11 cellular contexts compared by ENCODE assay signal in the genomic region with DNA sequence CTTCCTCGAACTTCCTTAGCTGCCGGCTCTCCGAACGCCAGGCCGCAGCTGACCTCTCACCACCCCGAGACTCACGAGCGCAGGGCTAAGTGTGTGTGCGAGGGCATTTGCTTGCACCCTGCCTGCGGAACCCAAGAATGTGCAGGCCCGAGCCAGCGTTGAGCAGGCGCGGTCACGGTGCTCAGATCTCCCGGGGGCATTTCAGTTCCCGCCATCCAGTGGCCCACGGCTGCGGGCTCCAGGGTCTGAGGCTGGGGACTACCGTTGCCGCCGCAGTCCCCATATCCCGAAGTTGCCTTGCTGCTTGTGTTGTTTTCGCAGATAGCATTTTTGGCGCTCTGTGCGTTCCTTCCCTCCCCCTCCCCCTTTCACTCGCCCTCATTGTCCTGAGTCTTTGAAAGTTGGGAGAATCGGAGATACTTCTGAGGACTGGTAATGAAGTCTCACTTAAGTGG. TPM values are rescaled to one million over a fixed set of nuclear protein-coding genes. Genes with fewer than 3 reads are reported as not detected.
DNase-seq lines count a peak whose midpoint lies in the region; ATAC-seq and TF ChIP-seq lines count a peak whose summit lies in the region.
"Had no signal": no experiment of that assay in that cellular context is flagged by ENCODE, and none has a peak within 500 bp of the region (broad histone marks: within the 10 kb centered on the region; RNA-seq: fewer than 3 reads in every experiment).

No MANE protein-coding gene starts in this region.

- peaks cover 100% of the 10 kb centered on the region for H3K27me3 ChIP-seq in CD4-positive, alpha-beta T cell (ENCODE audit: control insufficient read depth, insufficient read depth, low read length)
- H3K27me3 ChIP-seq in IMR-90 (ENCODE audit: control insufficient read depth, insufficient read depth, low read length) (peaks cover 100% of the 10 kb centered on the region), duodenal mucosa (ENCODE audit: control insufficient read depth in 1 of 2, insufficient read depth in 2 of 2, low read length in 2 of 2) (peaks cover 97 to 98% of the 10 kb centered on the region in 2 donors), psoas muscle (ENCODE audit: insufficient read depth in 3 of 3, low read length in 2 of 3) (peaks cover 0 to 100% (median 78%) of the 10 kb centered on the region in 3 donors)

- no peaks in the 10 kb centered on the region for H3K36me3 Mint-ChIP-seq in CD4-positive, alpha-beta T cell (ENCODE audit: low read depth)
- H3K36me3 Mint-ChIP-seq in natural killer cell, result no peaks in the 10 kb centered on the region

- no peak overlapping the region for H3K27ac Mint-ChIP-seq in CD4-positive, alpha-beta T cell
- H3K27ac Mint-ChIP-seq in natural killer cell, result no peak overlapping the region

- H2AK5ac ChIP-seq in IMR-90 (ENCODE audit: low read depth, low read length), result no peak overlapping the region

- in situ Hi-C loops in IMR-90 (cut with MboI; ENCODE audit: low sequenced_read_pairs), result no loop called here

- H3K9ac ChIP-seq in IMR-90 (ENCODE audit: low read depth, low read length) (no peak overlapping the region), duodenal mucosa (ENCODE audit: low read depth in 1 of 2, low read length in 2 of 2) (no peak overlapping the region)

- no peak overlapping the region for H3K27ac ChIP-seq in CD4-positive, alpha-beta T cell (ENCODE audit: low read depth, low read length)
- H3K27ac ChIP-seq in IMR-90 (ENCODE audit: insufficient read depth, low read length) (no peak overlapping the region), duodenal mucosa (ENCODE audit: low read depth, low read length) (no peak overlapping the region), psoas muscle (no peak overlapping the region)

- H3K56ac ChIP-seq in IMR-90 (ENCODE audit: extremely low read depth, insufficient read depth, low read length), result no peak overlapping the region

- no peak overlapping the region for H2BK15ac ChIP-seq in IMR-90 (ENCODE audit: low read depth, low read length)

- H3K4me3 ChIP-seq in IMR-90 (ENCODE audit: insufficient read depth, low read depth, low read length) (no peak overlapping the region), duodenal mucosa (ENCODE audit: low read depth in 1 of 2, low read length in 2 of 2) (peak overlapping the region; percentile 10 to 30), psoas muscle (no peak overlapping the region)

- H3K9me3 Mint-ChIP-seq in CD4-positive, alpha-beta T cell, result no peaks in the 10 kb centered on the region
- H3K9me3 Mint-ChIP-seq in natural killer cell, result no peaks in the 10 kb centered on the region

- peak overlapping the region; percentile 43 for H2AFZ ChIP-seq in IMR-90 (replicated peaks; ENCODE audit: low read length, poor library complexity)

- no peak overlapping the region for H4K8ac ChIP-seq in IMR-90 (ENCODE audit: low read depth in 2 of 2, low read length in 2 of 2)

- no peak overlapping the region for H3K18ac ChIP-seq in IMR-90 (ENCODE audit: low read depth, low read length)

- H3K14ac ChIP-seq in IMR-90 (replicated peaks; ENCODE audit: low read depth, low read length), result no peak overlapping the region

- H3K4me1 Mint-ChIP-seq in CD4-positive, alpha-beta T cell (ENCODE audit: low read depth), result peaks cover 51% of the 10 kb centered on the region
- peaks cover 21 to 37% of the 10 kb centered on the region in 2 donors for H3K4me1 Mint-ChIP-seq in natural killer cell

- H3K9me3 ChIP-seq in CD4-positive, alpha-beta T cell (ENCODE audit: control insufficient read depth, low read length), result no peaks in the 10 kb centered on the region
- peaks cover 9% of the 10 kb centered on the region for H3K9me3 ChIP-seq in IMR-90 (ENCODE audit: control insufficient read depth, insufficient read depth, low read length)
- no peaks in the 10 kb centered on the region for H3K9me3 ChIP-seq in duodenal mucosa (ENCODE audit: control insufficient read depth in 1 of 2, low read length in 2 of 2)
- no peaks in the 10 kb centered on the region for H3K9me3 ChIP-seq in psoas muscle

- no peaks in the 10 kb centered on the region for H3K36me3 ChIP-seq in IMR-90 (ENCODE audit: control insufficient read depth, insufficient read depth, low read length)
- H3K36me3 ChIP-seq in duodenal mucosa (ENCODE audit: control insufficient read depth in 1 of 2, insufficient read depth in 2 of 2, low read length in 2 of 2), result no peaks in the 10 kb centered on the region
- no peaks in the 10 kb centered on the region for H3K36me3 ChIP-seq in psoas muscle (ENCODE audit: insufficient read depth in 1 of 2, low read depth in 1 of 2)

- H4K5ac ChIP-seq in IMR-90 (ENCODE audit: low read depth, low read length), result no peak overlapping the region

- H4K91ac ChIP-seq in IMR-90 (ENCODE audit: insufficient read depth, low read depth, low read length), result no peak overlapping the region

- no peaks in the 10 kb centered on the region; the same call in none of the 2 replicates for H4K20me1 ChIP-seq in IMR-90 (ENCODE audit: insufficient read depth, low read length)

- ATAC-seq in CD4-positive, alpha-beta T cell (ENCODE audit: poor library complexity), result no peak
- ATAC-seq in IMR-90 (ENCODE audit: low read depth) (no peak), natural killer cell (no peak), psoas muscle (no peak)

- peak overlapping the region; percentile 60 for H3K4me3 Mint-ChIP-seq in CD4-positive, alpha-beta T cell
- peak overlapping the region; percentile 47 for H3K4me3 Mint-ChIP-seq in natural killer cell

- intact Hi-C loops in CD4-positive, alpha-beta T cell (cut with DNase I, micrococcal nuclease), result no loop called here
- intact Hi-C loops in IMR-90 (cut with micrococcal nuclease), result no loop called here
- intact Hi-C loops in natural killer cell (cut with micrococcal nuclease), result no loop called here
- intact Hi-C loops in psoas muscle (cut with DNase I), result loop anchor here (5.0 kb wide), 1 partner anchor 50 kb away; no protein-coding TSS in a partner anchor

- no peak for DNase-seq in CD4-positive, alpha-beta T cell
- DNase-seq in IMR-90 (no peak), natural killer cell (no peak), A172 (ENCODE audit: low spot score) (no peak), putamen (ENCODE audit: low spot score) (no peak), psoas muscle (no peak), OCI-M2 (lab: John Stamatoyannopoulos, UW; ENCODE audit: unreplicated experiment) (no peak)
- DNase-seq: NCI-H510A had no signal

- H3K4ac ChIP-seq in IMR-90 (ENCODE audit: low read depth, low read length), result no peak overlapping the region

- no peaks in the 10 kb centered on the region; the same call in 1 of the 2 replicates for H3K9me1 ChIP-seq in IMR-90 (ENCODE audit: insufficient read depth, low read length)

- H3K4me1 ChIP-seq in IMR-90 (ENCODE audit: control insufficient read depth, insufficient read depth, low read length), result no peaks in the 10 kb centered on the region; the same call in 1 of the 2 replicates
- peaks cover 25 to 42% of the 10 kb centered on the region in 2 donors for H3K4me1 ChIP-seq in duodenal mucosa (ENCODE audit: control insufficient read depth in 1 of 2, insufficient read depth in 2 of 2, low read length in 2 of 2)
- H3K4me1 ChIP-seq in psoas muscle, result peaks cover 41% of the 10 kb centered on the region

- POLR2A ChIA-PET in CD4-positive, alpha-beta T cell (lab: Charles Lee), result no interaction called here
- POLR2A ChIA-PET in IMR-90 (lab: Charles Lee; ENCODE audit: unreplicated experiment), result no interaction called here

- H3K4me2 ChIP-seq in IMR-90 (ENCODE audit: low read depth, low read length), result no peak overlapping the region

- no peak overlapping the region for H2AK9ac ChIP-seq in IMR-90 (replicated peaks; ENCODE audit: low read depth, low read length, poor library complexity)

- H2BK5ac ChIP-seq in IMR-90 (ENCODE audit: low read depth, low read length, poor library complexity, severe bottlenecking), result no peak overlapping the region

- no peak for TF ChIP-seq RAD21 in IMR-90 (IDR thresholded peaks at IDR 0.05; ENCODE audit: low read length)

- no peak overlapping the region for H2BK120ac ChIP-seq in IMR-90 (ENCODE audit: low read depth, low read length)

- WGBS in IMR-90 (ENCODE audit: extremely low coverage in 2 of 2, insufficient read length in 1 of 2), 2 experiments, result 19% methylated on average over 16 of the region's 28 CpGs; no CpG with 5 or more reads in 1 of the 2 experiments
- WGBS in psoas muscle, 3 donors, result 31 to 42% (median 35%) methylated on average over 28 of the region's 28 CpGs

- dilution Hi-C loops in IMR-90 (cut with HindIII; ENCODE audit: low sequenced_read_pairs, unreplicated experiment), result no loop called here

- H3K23ac ChIP-seq in IMR-90 (ENCODE audit: low read depth, low read length), result no peak overlapping the region

- H3K79me1 ChIP-seq in IMR-90 (ENCODE audit: low read depth in 1 of 2, low read length in 2 of 2), result no peaks in the 10 kb centered on the region

- H3K27me3 Mint-ChIP-seq in CD4-positive, alpha-beta T cell, result peaks cover 94% of the 10 kb centered on the region
- H3K27me3 Mint-ChIP-seq in natural killer cell (ENCODE audit: low read depth in 2 of 2), result peaks cover 69 to 84% of the 10 kb centered on the region in 2 donors

- no TSS peak for BruUV-seq in IMR-90 (replicated peaks; lab: Mats Ljungman, UMichigan)

- TF ChIP-seq POLR2A in IMR-90 (IDR thresholded peaks at IDR 0.05; ENCODE audit: low read depth, low read length), result no peak

- no peak for TF ChIP-seq CTCF in CD4-positive, alpha-beta T cell (IDR thresholded peaks at IDR 0.05)
- TF ChIP-seq CTCF in IMR-90 (conservative IDR thresholded peaks at IDR 0.05; ENCODE audit: low read depth, low read length) (no peak), natural killer cell (IDR thresholded peaks at IDR 0.05) (no peak), psoas muscle (IDR thresholded peaks at IDR 0.05) (no peak)

- H2BK20ac ChIP-seq in IMR-90 (ENCODE audit: low read depth, low read length), result no peak overlapping the region

- CTCF ChIA-PET in CD4-positive, alpha-beta T cell (lab: Charles Lee), result interaction anchor here (1.2 kb wide), 1 partner anchor 35 kb away, joined by 3 read pairs; no protein-coding TSS in a partner anchor
- CTCF ChIA-PET in IMR-90 (lab: Yijun Ruan, JAX), result interaction anchor here (1.3 kb wide), 1 partner anchor 12 kb away, joined by 3 read pairs; no protein-coding TSS in a partner anchor

TF ChIP-seq in IMR-90, 13 proteins besides CTCF, POLR2A, EP300 and RAD21 (continues in another document):
- TF ChIP-seq MAFK (IDR thresholded peaks at IDR 0.05; ENCODE audit: low read depth, low read length) (no peak), RFX5 (IDR thresholded peaks at IDR 0.05; ENCODE audit: low read depth, low read length) (no peak), CHD1 (IDR thresholded peaks at IDR 0.05; ENCODE audit: low read depth, low read length) (no peak), MXI1 (IDR thresholded peaks at IDR 0.05; ENCODE audit: borderline replicate concordance, low read depth, low read length) (no peak), NFE2L2 (IDR thresholded peaks at IDR 0.05; ENCODE audit: low read depth, low read length) (no peak), CEBPB (IDR thresholded peaks at IDR 0.05; ENCODE audit: low read depth, low read length) (no peak)

RNA-seq across cellular contexts. Expression of gene NR2E1, which starts 1.7 kb away (rescaled TPM):
- not detected for total RNA-seq in CD4-positive, alpha-beta T cell
- total RNA-seq in IMR-90 (2012; rRNA removed) (not detected in 2 replicates), natural killer cell (not detected), psoas muscle (not detected)
- polyA plus RNA-seq in IMR-90 (2012; rRNA removed) (not detected in 2 replicates), psoas muscle (under 1 TPM in 1 of 3 donors, not detected in 2; 0.01 TPM)
- polyA plus RNA-seq in IMR-90 (2012; cell fraction: cytosol; rRNA removed), result not detected in 2 replicates
- polyA plus RNA-seq in IMR-90 (2012; cell fraction: nucleus; rRNA removed; ENCODE audit: low replicate concordance), result not detected in 2 replicates
- total RNA-seq in A172 (2014; rRNA removed; shearing (Covaris generic)), result 0.05 TPM in 1 of 2 replicates, not detected in the other
- total RNA-seq: dermis microvascular lymphatic vessel endothelial cell, renal cortical epithelial cell had no signal

Comparison
In these comparisons a context has a peak if more than half of its experiments do, and no peak if none do; other contexts are left out.
1. H3K4me3 ChIP-seq: peak in duodenal mucosa (2 of 2); none in IMR-90 (single experiment) and psoas muscle (single experiment).
2. intact Hi-C loops: an anchor here in psoas muscle (5.0 kb wide); none called in CD4-positive, alpha-beta T cell, IMR-90 and natural killer cell.